Comparison of ENCODE assay signal across 12 cellular contexts in the genomic region with DNA sequence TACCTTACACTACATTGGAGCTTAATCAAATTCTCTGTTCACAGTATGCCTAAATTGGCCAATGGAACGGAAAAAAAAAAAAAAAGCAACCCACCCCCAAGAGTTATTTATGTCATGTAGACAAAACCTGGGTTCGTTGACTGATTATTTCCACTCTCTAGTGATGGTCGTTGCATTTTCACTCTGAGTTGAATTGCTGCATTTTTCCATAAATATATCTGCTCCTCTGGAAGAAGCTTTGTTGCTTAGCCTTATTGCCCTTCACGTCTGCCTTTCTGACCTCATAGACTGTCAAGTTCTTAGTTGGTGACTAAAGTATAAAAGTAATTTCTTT.
A peak's percentile ranks its signal among the peaks of the same experiment; 100 is the strongest.
DNase-seq lines count a peak whose midpoint lies in the region; ATAC-seq and TF ChIP-seq lines count a peak whose summit lies in the region.
"Had no signal": no experiment of that assay in that cellular context is flagged by ENCODE, and none has a peak within 500 bp of the region (broad histone marks: within the 10 kb centered on the region; RNA-seq: fewer than 3 reads in every experiment).

No MANE protein-coding gene starts in this region.

- no peak overlapping the region for H3K27ac ChIP-seq in BLaER1 treated with 17β-estradiol and CSF1 and Interleukin-3, amounts not matched to agents 10 nM and 100 nM
- H3K27ac ChIP-seq in SU-DHL-6 (ENCODE audit: low read depth, low read length) = no peak overlapping the region
- peak overlapping the region; percentile 46 for H3K27ac ChIP-seq in hepatocyte

- H4K20me1 ChIP-seq in BLaER1 treated with 17β-estradiol and CSF1 and Interleukin-3, amounts not matched to agents 10 nM and 100 nM = no peaks in the 10 kb centered on the region
- H4K20me1 ChIP-seq in SU-DHL-6 (ENCODE audit: low read depth, low read length) (no peaks in the 10 kb centered on the region), hepatocyte (ENCODE audit: insufficient read depth, poor library complexity, severe bottlenecking) (no peaks in the 10 kb centered on the region)

- TF ChIP-seq CTCF in GM10248 (IDR thresholded peaks at IDR 0.05; ENCODE audit: control extremely low read depth, extremely low read depth, low read depth, missing control alignments) (no peak), SU-DHL-6 (IDR thresholded peaks at IDR 0.05; ENCODE audit: insufficient read depth, low read length, poor library complexity, severe bottlenecking) (no peak), hepatocyte (IDR thresholded peaks at IDR 0.05; ENCODE audit: poor library complexity) (no peak), lower leg skin (IDR thresholded peaks at IDR 0.05) (no peak)

- intact Hi-C loops in lower leg skin (cut with DNase I; ENCODE audit: low total_unique reads) = no loop called here

- TF ChIP-seq POLR2A in lower leg skin (IDR thresholded peaks at IDR 0.05) = no peak

- no peak overlapping the region for H2AFZ ChIP-seq in SU-DHL-6 (ENCODE audit: low read depth, low read length, severe bottlenecking)
- H2AFZ ChIP-seq in hepatocyte = no peak overlapping the region

- no peak overlapping the region for H3K4me3 ChIP-seq in BLaER1 treated with 17β-estradiol and CSF1 and Interleukin-3, amounts not matched to agents 10 nM and 100 nM
- H3K4me3 ChIP-seq in SU-DHL-6 (ENCODE audit: insufficient read depth, low read length, poor library complexity, severe bottlenecking) = no peak overlapping the region
- no peak overlapping the region for H3K4me3 ChIP-seq in hepatocyte
- no peak overlapping the region for H3K4me3 ChIP-seq in lower leg skin (ENCODE audit: low read depth, poor library complexity, severe bottlenecking)

- H3K27me3 ChIP-seq in BLaER1 treated with 17β-estradiol and CSF1 and Interleukin-3, amounts not matched to agents 10 nM and 100 nM = no peaks in the 10 kb centered on the region
- H3K27me3 ChIP-seq in SU-DHL-6 (ENCODE audit: low read length) (no peaks in the 10 kb centered on the region), hepatocyte (no peaks in the 10 kb centered on the region)

- no peak for ATAC-seq in HG02840 (IDR thresholded peaks at IDR 0.05; ENCODE audit: low FRiP score, unreplicated experiment)
- ATAC-seq: HepG2, left colon had no signal

- DNase-seq in GM10248 (ENCODE audit: extremely low spot score) (peak; percentile 24), hepatocyte (ENCODE audit: low spot score) (no peak), NCI-H2107 treated with DMSO at 0.1 percent for 48 hours (lab: John Stamatoyannopoulos, UW; ENCODE audit: unreplicated experiment) (no peak), lower leg skin (ENCODE audit: low spot score in 2 of 2) (no peak), hypothalamus (lab: John Stamatoyannopoulos, UW) (no peak)
- DNase-seq: glutamatergic neuron, left colon, NCI-H345 had no signal

- no peak overlapping the region for H3K9ac ChIP-seq in BLaER1 treated with 17β-estradiol and CSF1 and Interleukin-3, amounts not matched to agents 10 nM and 100 nM
- H3K9ac ChIP-seq in SU-DHL-6 (ENCODE audit: low read length) = no peak overlapping the region

- H3F3A ChIP-seq in SU-DHL-6 (ENCODE audit: insufficient read depth) = no peaks in the 10 kb centered on the region

- CTCF ChIA-PET in GM10248 (lab: Yijun Ruan, JAX) = interaction anchor here (1.5 to 1.6 kb wide), 2 partner anchors 23 to 65 kb away, joined by 3 to 4 read pairs; no protein-coding TSS in a partner anchor

- no peaks in the 10 kb centered on the region for H3K36me3 ChIP-seq in BLaER1 treated with 17β-estradiol and CSF1 and Interleukin-3, amounts not matched to agents 10 nM and 100 nM
- no peaks in the 10 kb centered on the region for H3K36me3 ChIP-seq in SU-DHL-6 (ENCODE audit: low read length)
- H3K36me3 ChIP-seq in hepatocyte (replicated peaks; ENCODE audit: insufficient read depth, low read depth) = no peaks in the 10 kb centered on the region

- POLR2A ChIA-PET in GM10248 (lab: Yijun Ruan, JAX) = no interaction called here

- no peaks in the 10 kb centered on the region for H3K79me2 ChIP-seq in SU-DHL-6 (ENCODE audit: insufficient read depth, low read length)
- H3K79me2 ChIP-seq in hepatocyte = no peaks in the 10 kb centered on the region

- H3K9me2 ChIP-seq in SU-DHL-6 (replicated peaks; ENCODE audit: insufficient read depth, low read length) = no peaks in the 10 kb centered on the region
- no peaks in the 10 kb centered on the region for H3K9me2 ChIP-seq in hepatocyte (replicated peaks; ENCODE audit: insufficient read depth)

- 91% methylated on average over 4 of the region's 4 CpGs for WGBS in hepatocyte (ENCODE audit: low lambda C conversion rate, missing lambda C conversion rate)
- 66 to 78% methylated on average over 4 of the region's 4 CpGs for WGBS in lower leg skin, 2 donors

- peaks cover 0 to 7% (median 0%) of the 10 kb centered on the region in 11 experiments; a peak in 3 of 22 replicates for H3K9me3 ChIP-seq in BLaER1 treated with 17β-estradiol and CSF1 and Interleukin-3, amounts not matched to agents 10 nM and 100 nM (replicated peaks in 1 of 11)
- H3K9me3 ChIP-seq in SU-DHL-6 (ENCODE audit: insufficient read depth, low read length) (no peaks in the 10 kb centered on the region), hepatocyte (ENCODE audit: low read depth) (no peaks in the 10 kb centered on the region)

- H3K4me2 ChIP-seq in BLaER1 treated with 17β-estradiol and CSF1 and Interleukin-3, amounts not matched to agents 10 nM and 100 nM = peak overlapping the region in 6 of 11 experiments; percentile 24 to 50 (median 34); a peak in 8 of 22 replicates
- H3K4me2 ChIP-seq in SU-DHL-6 (ENCODE audit: low read depth, low read length, poor library complexity, severe bottlenecking) (peak overlapping the region; percentile 42), hepatocyte (no peak overlapping the region)

- H3K4me1 ChIP-seq in BLaER1 treated with 17β-estradiol and CSF1 and Interleukin-3, amounts not matched to agents 10 nM and 100 nM = peaks cover 0 to 12% (median 9%) of the 10 kb centered on the region in 10 experiments; a peak in 13 of 20 replicates
- H3K4me1 ChIP-seq in hepatocyte (ENCODE audit: insufficient read depth) = peaks cover 13% of the 10 kb centered on the region
